Comparison of ENCODE assay signal across 22 cellular contexts in genomic region chr13:59793107-59793506, GRCh38.
"Had no signal": no experiment of that assay in that cellular context is flagged by ENCODE, and none has a peak within 500 bp of the region (broad histone marks: within the 10 kb centered on the region; RNA-seq: fewer than 3 reads in every experiment).

No MANE protein-coding gene starts in this region.

- H3K36me3 ChIP-seq: esophagus squamous epithelium, neutrophil, pancreas, right lobe of liver, transverse colon, upper lobe of right lung, uterus had no signal

- H3K4me3 ChIP-seq: coronary artery, esophagus squamous epithelium, lung, pancreas, right lobe of liver, transverse colon, upper lobe of right lung, uterus had no signal

- H3K27me3 ChIP-seq: esophagus squamous epithelium, neutrophil, pancreas, right lobe of liver, transverse colon, upper lobe of right lung, uterus had no signal

- DNase-seq: dermis blood vessel endothelial cell; effector memory CD8-positive, alpha-beta T cell; erythroblast; esophagus squamous epithelium; foreskin melanocyte; hypothalamus; kidney; natural killer cell; pancreas; retina; right lobe of liver; small intestine; stimulated activated CD4-positive, alpha-beta T cell treated with anti-CD3 and anti-CD28 coated beads, Interleukin-15, amount 100 ng/mL, for 24 hours; stimulated activated CD4-positive, alpha-beta T cell treated with anti-CD3 and anti-CD28 coated beads, Interleukin-2, amount 100 ng/mL, for 48 hours; stimulated activated naive B cell treated with anti-CD40 and anti-IgM and Interleukin-4, amounts not matched to agents 10 μg/mL and 1 μg/mL and 100 μg/mL, for 72 hours; transverse colon; upper lobe of right lung; uterus had no signal

- ATAC-seq: effector memory CD8-positive, alpha-beta T cell; left lobe of liver; natural killer cell; pancreas; right lobe of liver; stimulated activated naive B cell treated with anti-CD40 and anti-IgM and Interleukin-4, amounts not matched to agents 10 μg/mL and 1 μg/mL and 100 μg/mL, for 72 hours; upper lobe of right lung had no signal

- H3K27ac ChIP-seq: coronary artery, esophagus squamous epithelium, neutrophil, pancreas, right lobe of liver, transverse colon, upper lobe of right lung, uterus had no signal

- H3K4me1 ChIP-seq: esophagus squamous epithelium, pancreas, right lobe of liver, transverse colon, upper lobe of right lung, uterus had no signal

- H3K9me3 ChIP-seq: esophagus squamous epithelium, neutrophil, pancreas, right lobe of liver, transverse colon, upper lobe of right lung, uterus had no signal
